Comparison of ENCODE assay signal across 1 cellular context in genomic region chr9:93173365-93174150, GRCh38.
TF ChIP-seq lines count a peak whose summit lies in the region.

No MANE protein-coding gene starts in this region.

TF ChIP-seq in GM23338, 12 proteins besides CTCF, POLR2A, EP300 and RAD21 (continued from another document):
- TF ChIP-seq NANOG (IDR thresholded peaks at IDR 0.05; ENCODE audit: borderline replicate concordance) = no peak
